ENCODE assay signal across 11 cellular contexts in genomic region chr11:32154275-32154674, GRCh38.
DNase-seq lines count a peak whose midpoint lies in the region; ATAC-seq, FAIRE-seq and TF ChIP-seq lines count a peak whose summit lies in the region.
"Had no signal": no experiment of that assay in that cellular context is flagged by ENCODE, and none has a peak within 500 bp of the region (broad histone marks: within the 10 kb centered on the region; RNA-seq: fewer than 3 reads in every experiment).

No MANE protein-coding gene starts in this region.

- H3K36me3 ChIP-seq in K562 (ENCODE audit: control insufficient read depth, insufficient read depth, low read length), result no peaks in the 10 kb centered on the region
- H3K36me3 ChIP-seq in smooth muscle cell (ENCODE audit: low read depth), result no peaks in the 10 kb centered on the region
- H3K36me3 ChIP-seq: gastrocnemius medialis, neutrophil had no signal

- H3K9me1 ChIP-seq in K562 (ENCODE audit: control insufficient read depth, insufficient read depth, low read length), result no peaks in the 10 kb centered on the region

- 0% methylated on average over 1 of the region's 2 CpGs for whole genome bisulfite sequencing in K562 (ENCODE audit: insufficient coverage, low coverage, missing lambda C conversion rate)
- 82% methylated on average over 2 of the region's 2 CpGs for whole genome bisulfite sequencing in smooth muscle cell (ENCODE audit: low lambda C conversion rate)

- TF ChIP-seq RAD21 in K562 (CRISPR knock-in tag; conservative IDR thresholded peaks at IDR 0.05 in 1 of 2, IDR thresholded peaks at IDR 0.05 in 1 of 2), result peak in 1 of 2 experiments; percentile 40; a peak in 2 of 4 replicates

- H3F3A ChIP-seq in smooth muscle cell (ENCODE audit: low read depth), result no peaks in the 10 kb centered on the region

- H3K4me2 ChIP-seq in K562 (ENCODE audit: insufficient read depth, low read length) (no peak overlapping the region), smooth muscle cell (no peak overlapping the region)

- no peak overlapping the region for H3K9ac ChIP-seq in K562 (ENCODE audit: insufficient read depth in 1 of 2, low read depth in 2 of 2, low read length in 2 of 2)
- no peak overlapping the region for H3K9ac ChIP-seq in smooth muscle cell (ENCODE audit: low read depth)

- H3K4me3 ChIP-seq in K562 (no peak overlapping the region), smooth muscle cell (no peak overlapping the region), coronary artery (no peak overlapping the region)
- H3K4me3 ChIP-seq: gastrocnemius medialis had no signal

- TF ChIP-seq POLR2A in K562 (conservative IDR thresholded peaks at IDR 0.05), result no peak

- CTCF ChIA-PET in K562 (lab: Yijun Ruan, JAX; ENCODE audit: low intra/inter-chr PET ratio), result interaction anchor here (0.6 kb wide), 1 partner anchor 757 kb away, joined by 4 read pairs; no protein-coding TSS in a partner anchor

- H3K79me2 ChIP-seq in K562 (ENCODE audit: control insufficient read depth, insufficient read depth, low read length) (no peaks in the 10 kb centered on the region), smooth muscle cell (ENCODE audit: low read depth) (no peaks in the 10 kb centered on the region)

- peak; percentile 63; the same call in 1 of the 3 replicates for ATAC-seq in K562
- ATAC-seq in HG03095 (IDR thresholded peaks at IDR 0.05; ENCODE audit: unreplicated experiment), result no peak
- ATAC-seq: gastrocnemius medialis, HepG2 had no signal

- H2AFZ ChIP-seq in K562 (ENCODE audit: low read depth, low read length), result no peak overlapping the region
- no peak overlapping the region for H2AFZ ChIP-seq in smooth muscle cell (ENCODE audit: low read depth)

- no peaks in the 10 kb centered on the region for H3K4me1 ChIP-seq in K562 (replicated peaks in 1 of 2; ENCODE audit: control insufficient read depth in 2 of 2, insufficient read depth in 2 of 2, low read length in 2 of 2)
- no peaks in the 10 kb centered on the region for H3K4me1 ChIP-seq in smooth muscle cell (ENCODE audit: low read depth)

- no TSS peak for BruUV-seq in K562 (replicated peaks; lab: Mats Ljungman, UMichigan)

- H3K9me3 ChIP-seq in K562 (replicated peaks; ENCODE audit: control insufficient read depth, insufficient read depth, low read depth, low read length), result no peaks in the 10 kb centered on the region
- no peaks in the 10 kb centered on the region for H3K9me3 ChIP-seq in smooth muscle cell (replicated peaks; ENCODE audit: low read depth)
- H3K9me3 ChIP-seq: gastrocnemius medialis, neutrophil had no signal

- H3K27ac ChIP-seq in K562 (ENCODE audit: extremely low read depth, low read depth, low read length), result no peak overlapping the region
- H3K27ac ChIP-seq in smooth muscle cell (ENCODE audit: low read depth), result no peak overlapping the region
- no peak overlapping the region for H3K27ac ChIP-seq in coronary artery
- H3K27ac ChIP-seq: gastrocnemius medialis, neutrophil had no signal

- no peak for FAIRE-seq in K562 (lab: Jason Lieb, UNC)
- FAIRE-seq: HepG2 had no signal

- POLR2A ChIA-PET in K562 (lab: Yijun Ruan, JAX), result interaction anchor here (0.6 to 1.3 kb wide), 2 partner anchors 8 to 744 kb away, joined by 3 read pairs; no protein-coding TSS in a partner anchor

- no peak for TF ChIP-seq EP300 in K562 (IDR thresholded peaks at IDR 0.05; ENCODE audit: low read length)

- DNase-seq in NCI-H82 (lab: John Stamatoyannopoulos, UW) (peak; percentile 58), NCI-H82 treated with DMSO at 0.1 percent for 48 hours (lab: John Stamatoyannopoulos, UW; ENCODE audit: unreplicated experiment) (no peak), HK-2 (ENCODE audit: unreplicated experiment) (peak; percentile 5), K562 (ENCODE audit: extremely low read depth in 1 of 4, low spot score in 3 of 4) (peak in 1 of 4 experiments; percentile 7), smooth muscle cell (lab: John Stamatoyannopoulos, UW; ENCODE audit: unreplicated experiment) (no peak), NCI-H2029 treated with DMSO at 0.1 percent for 48 hours (lab: John Stamatoyannopoulos, UW) (no peak), coronary artery (ENCODE audit: low spot score) (no peak)
- DNase-seq: gastrocnemius medialis had no signal

- H3K27me3 ChIP-seq in K562 (ENCODE audit: control insufficient read depth in 2 of 2, insufficient read depth in 2 of 2, low read length in 2 of 2) (peaks cover 0 to 4% of the 10 kb centered on the region in 2 experiments; a peak in 1 of 5 replicates), smooth muscle cell (ENCODE audit: low read depth) (peaks cover 17% of the 10 kb centered on the region)
- H3K27me3 ChIP-seq: gastrocnemius medialis, neutrophil had no signal

- intact Hi-C loops in K562 (cut with micrococcal nuclease), result no loop called here

- in situ Hi-C loops in K562 (cut with MboI), result loop anchor here (25.0 kb wide), 1 partner anchor 917 kb away; no protein-coding TSS in a partner anchor

- H4K20me1 ChIP-seq in K562 (replicated peaks; ENCODE audit: control insufficient read depth, insufficient read depth, low read length), result no peaks in the 10 kb centered on the region
- H4K20me1 ChIP-seq in smooth muscle cell (ENCODE audit: low read depth), result no peaks in the 10 kb centered on the region

- TF ChIP-seq CTCF in K562 (IDR thresholded peaks at IDR 0.05 in 2 of 3, conservative IDR thresholded peaks at IDR 0.05 in 1 of 3; ENCODE audit: insufficient read depth in 2 of 3, low read depth in 1 of 3, low read length in 3 of 3), result peak in 2 of 3 experiments; percentile 30 to 38; a peak in 4 of 6 replicates
- peak; percentile 13 for TF ChIP-seq CTCF in smooth muscle cell (IDR thresholded peaks at IDR 0.05; ENCODE audit: borderline replicate concordance, insufficient read depth, poor library complexity, severe bottlenecking)
- TF ChIP-seq CTCF in coronary artery (IDR thresholded peaks at IDR 0.05), result no peak

TF ChIP-seq in K562, 482 proteins besides CTCF, POLR2A, EP300 and RAD21 (continues in another document):
- TF ChIP-seq PYGO2 (tag; IDR thresholded peaks at IDR 0.05) (no peak), PML (IDR thresholded peaks at IDR 0.05; ENCODE audit: low read length) (no peak), ARID3B (CRISPR knock-in tag; IDR thresholded peaks at IDR 0.05; ENCODE audit: borderline replicate concordance) (no peak), ZNF561 (CRISPR knock-in tag; conservative IDR thresholded peaks at IDR 0.05) (no peak), NR2C2 (CRISPR knock-in tag; IDR thresholded peaks at IDR 0.05) (no peak), NR2C2 (tag; IDR thresholded peaks at IDR 0.05) (no peak), CBFA2T2 (conservative IDR thresholded peaks at IDR 0.05) (no peak), CHD4 (IDR thresholded peaks at IDR 0.05; ENCODE audit: insufficient read depth, insufficient replicate concordance, low read depth, low read length, poor library complexity, severe bottlenecking) (no peak), E2F1 (CRISPR knock-in tag; IDR thresholded peaks at IDR 0.05) (no peak)

Comparison
In these comparisons a context has a peak if more than half of its experiments do, and no peak if none do; other contexts are left out.
1. DNase-seq: peak in NCI-H82 (single experiment) and HK-2 (single experiment); none in NCI-H82 treated with DMSO at 0.1 percent for 48 hours (single experiment), smooth muscle cell (single experiment), NCI-H2029 treated with DMSO at 0.1 percent for 48 hours (single experiment) and coronary artery (single experiment).